ENCODE assay signal across 9 cellular contexts in the genomic region with DNA sequence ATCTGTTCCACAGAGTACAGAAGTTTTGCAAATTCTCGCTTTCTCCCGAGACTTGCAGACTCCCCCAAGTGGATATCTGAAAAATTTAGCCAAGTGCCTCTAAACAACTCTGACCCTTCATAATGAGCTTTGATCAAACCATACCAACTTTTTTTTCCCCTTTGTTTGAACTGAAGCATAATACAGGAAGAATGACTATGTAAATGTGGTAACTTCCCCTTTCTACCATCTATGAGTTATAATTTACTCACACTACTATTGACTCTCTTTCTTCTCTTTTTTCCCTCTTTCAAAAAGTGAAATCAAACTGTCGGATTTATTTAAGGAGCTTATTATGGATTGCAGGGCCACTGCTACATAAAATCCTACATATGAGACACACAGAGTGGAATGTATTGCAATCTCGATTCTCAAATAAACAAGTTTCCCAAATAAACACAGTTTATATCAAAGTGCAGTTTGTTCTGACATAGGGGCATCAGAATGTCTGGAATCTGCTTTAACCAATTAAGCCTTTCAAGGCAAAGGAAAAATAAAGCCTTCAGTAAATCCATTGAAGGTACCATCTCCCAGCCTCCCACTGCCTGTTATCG. TPM values are rescaled to one million over a fixed set of nuclear protein-coding genes. Genes with fewer than 3 reads are reported as not detected.
DNase-seq lines count a peak whose midpoint lies in the region; ATAC-seq and TF ChIP-seq lines count a peak whose summit lies in the region.
"Had no signal": no experiment of that assay in that cellular context is flagged by ENCODE, and none has a peak within 500 bp of the region (broad histone marks: within the 10 kb centered on the region; RNA-seq: fewer than 3 reads in every experiment).

No MANE protein-coding gene starts in this region.

- intact Hi-C loops in natural killer cell (cut with micrococcal nuclease), result no loop called here
- intact Hi-C loops in uterus (cut with DNase I; ENCODE audit: low total_unique reads), result no loop called here

- peak; percentile 41 for TF ChIP-seq CTCF in AG04450 (IDR thresholded peaks at IDR 0.05; ENCODE audit: low read depth, low read length)
- no peak for TF ChIP-seq CTCF in natural killer cell (IDR thresholded peaks at IDR 0.05)
- TF ChIP-seq CTCF in uterus (IDR thresholded peaks at IDR 0.05), result no peak

- no peak overlapping the region for H3K27ac Mint-ChIP-seq in natural killer cell

- H3K36me3 Mint-ChIP-seq in natural killer cell, result peaks cover 19% of the 10 kb centered on the region

- ATAC-seq in GM19467 (IDR thresholded peaks at IDR 0.05; ENCODE audit: unreplicated experiment), result peak; percentile 20
- peak in 1 of 3 donors; percentile 54 for ATAC-seq in natural killer cell
- no peak for ATAC-seq in HG03460 (IDR thresholded peaks at IDR 0.05; ENCODE audit: unreplicated experiment)

- H3K36me3 ChIP-seq in duodenal mucosa (ENCODE audit: control insufficient read depth in 1 of 2, insufficient read depth in 2 of 2, low read length in 2 of 2) (no peaks in the 10 kb centered on the region), uterus (no peaks in the 10 kb centered on the region)

- H3K9me3 ChIP-seq in AG04450 (ENCODE audit: control insufficient read depth, insufficient read depth, low read length) (no peaks in the 10 kb centered on the region), duodenal mucosa (ENCODE audit: control insufficient read depth in 1 of 2, low read length in 2 of 2) (no peaks in the 10 kb centered on the region), uterus (no peaks in the 10 kb centered on the region)

- no peaks in the 10 kb centered on the region for H3K4me1 Mint-ChIP-seq in natural killer cell

- H3K4me3 ChIP-seq in AG04450 (ENCODE audit: low read depth, low read length) (peak overlapping the region; percentile 69), duodenal mucosa (ENCODE audit: low read depth in 1 of 2, low read length in 2 of 2) (peak overlapping the region; percentile 68 to 72), uterus (no peak overlapping the region)

- H3K4me1 ChIP-seq in duodenal mucosa (ENCODE audit: control insufficient read depth in 1 of 2, insufficient read depth in 2 of 2, low read length in 2 of 2) (no peaks in the 10 kb centered on the region), uterus (no peaks in the 10 kb centered on the region)

- DNase-seq in AG04450 (ENCODE audit: low read depth, low spot score), result peak; percentile 59
- peak; percentile 49 for DNase-seq in NCI-H82 treated with DMSO at 0.1 percent for 48 hours (lab: John Stamatoyannopoulos, UW; ENCODE audit: unreplicated experiment)
- no peak for DNase-seq in natural killer cell
- DNase-seq in stimulated activated CD4-positive, alpha-beta T cell treated with anti-CD3 and anti-CD28 coated beads, Interleukin-12 subunit alpha, Interleukin-12 subunit beta, amount 100 ng/mL, for 4 hours, result no peak
- DNase-seq in uterus, result no peak

- CTCF ChIA-PET in AG04450 (lab: Charles Lee), result interaction anchor here (0.7 to 3.0 kb wide), 7 partner anchors 10 to 1348 kb away, joined by 3 to 11 read pairs (median 3); no protein-coding TSS in a partner anchor

- H3K27ac ChIP-seq in AG04450 (ENCODE audit: low read depth, low read length) (peak overlapping the region; percentile 86), duodenal mucosa (ENCODE audit: low read depth, low read length) (no peak overlapping the region), uterus (no peak overlapping the region)
- H3K27ac ChIP-seq: epithelial cell of prostate had no signal

- POLR2A ChIA-PET in AG04450 (lab: Yijun Ruan, JAX), result interaction anchor here (0.6 to 0.7 kb wide), 2 partner anchors 230 to 269 kb away, joined by 3 to 4 read pairs; no protein-coding TSS in a partner anchor

- H3K27me3 Mint-ChIP-seq in natural killer cell (ENCODE audit: low read depth in 2 of 2), result peaks cover 24 to 39% of the 10 kb centered on the region in 2 donors

- peak overlapping the region in 1 of 2 donors; percentile 34 for H3K9ac ChIP-seq in duodenal mucosa (ENCODE audit: low read depth in 1 of 2, low read length in 2 of 2)

- no peak for TF ChIP-seq POLR2A in uterus (IDR thresholded peaks at IDR 0.05)

- peak overlapping the region; percentile 31 for H3K4me3 Mint-ChIP-seq in natural killer cell

- H3K27me3 ChIP-seq in AG04450 (ENCODE audit: control insufficient read depth, insufficient read depth, low read length), result no peaks in the 10 kb centered on the region
- peaks cover 10 to 35% of the 10 kb centered on the region in 2 donors for H3K27me3 ChIP-seq in duodenal mucosa (ENCODE audit: control insufficient read depth in 1 of 2, insufficient read depth in 2 of 2, low read length in 2 of 2)
- peaks cover 0 to 9% of the 10 kb centered on the region in 2 donors for H3K27me3 ChIP-seq in uterus

- H3K9me3 Mint-ChIP-seq in natural killer cell, result peaks cover 6 to 10% of the 10 kb centered on the region in 2 donors

RNA-seq across cellular contexts. Expression of a gene that starts 1.4 kb away (rescaled TPM):
- 3.5 and 6.2 TPM in 2 replicates for polyA plus RNA-seq in AG04450 (2011; rRNA removed)
- polyA minus RNA-seq in AG04450 (2011; rRNA and poly(A)+ RNA removed), result 2.8 and 3.5 TPM in 2 replicates
- total RNA-seq in natural killer cell (under 1 TPM in 2 of 3 donors, not detected in 1; 0.12 to 0.25 TPM), uterus (1 to 10 TPM in 2 of 4 donors, under 1 TPM in 1, not detected in 1; 0.27 to 7.9 (median 1.4) TPM)

Comparison
In these comparisons a context has a peak if more than half of its experiments do, and no peak if none do; other contexts are left out.
1. DNase-seq: peak in AG04450 (single experiment) and NCI-H82 treated with DMSO at 0.1 percent for 48 hours (single experiment); none in natural killer cell (single experiment), stimulated activated CD4-positive, alpha-beta T cell treated with anti-CD3 and anti-CD28 coated beads, Interleukin-12 subunit alpha, Interleukin-12 subunit beta, amount 100 ng/mL, for 4 hours (single experiment) and uterus (0 of 2).
2. H3K4me3 ChIP-seq: peak in AG04450 (single experiment) and duodenal mucosa (2 of 2); none in uterus (0 of 2).